In genomic region chr21:39387461-39388037, GRCh38 we compare ENCODE assay signal across 8 cellular contexts. TPM values are rescaled to one million over a fixed set of nuclear protein-coding genes. Genes with fewer than 3 reads are reported as not detected.
A peak's percentile ranks its signal among the peaks of the same experiment; 100 is the strongest.
DNase-seq lines count a peak whose midpoint lies in the region; ATAC-seq and TF ChIP-seq lines count a peak whose summit lies in the region.

No MANE protein-coding gene starts in this region.

- H3K4me1 ChIP-seq in right lobe of liver: peaks cover 0 to 19% (median 5%) of the 10 kb centered on the region in 4 donors

- peak overlapping the region in 57 of 59 donors; percentile 17 to 95 (median 86) for H3K27ac ChIP-seq in dorsolateral prefrontal cortex
- peak overlapping the region; percentile 37 to 70 (median 51) for H3K27ac ChIP-seq in right lobe of liver

- DNase-seq in GM03348 (ENCODE audit: low spot score): peak; percentile 98
- peak; percentile 64 for DNase-seq in NCI-H748 treated with DMSO at 0.1 percent for 48 hours (lab: John Stamatoyannopoulos, UW)
- DNase-seq in activated CD4-positive, alpha-beta T cell treated with anti-CD3 and anti-CD28 coated beads, Interleukin-2, amount 50 U/mL, for 48 hours: peak; percentile 95
- peak; percentile 86 to 93 (median 89) for DNase-seq in dorsolateral prefrontal cortex
- peak; percentile 94 to 95 (median 94) for DNase-seq in right lobe of liver
- peak; percentile 92 for DNase-seq in stimulated activated CD4-positive, alpha-beta T cell treated with anti-CD3 and anti-CD28 coated beads, Interleukin-4, amount 100 ng/mL, for 1 hour

- WGBS in right lobe of liver (ENCODE audit: insufficient coverage, low coverage, low lambda C conversion rate, missing lambda C conversion rate): 0% methylated on average over 9 of the region's 21 CpGs

- TF ChIP-seq CTCF in dorsolateral prefrontal cortex (IDR thresholded peaks at IDR 0.05 in 54 of 56, conservative IDR thresholded peaks at IDR 0.05 in 2 of 56; ENCODE audit: low read depth in 1 of 56, partially characterized antibody in 56 of 56): peak in 10 of 56 donors; percentile 7 to 32 (median 18)
- TF ChIP-seq CTCF in right lobe of liver (IDR thresholded peaks at IDR 0.05): no peak

- TF ChIP-seq POLR2A in right lobe of liver (IDR thresholded peaks at IDR 0.05): peak; percentile 44

- H3K9me3 ChIP-seq in right lobe of liver: no peaks in the 10 kb centered on the region

- peak overlapping the region; percentile 28 to 69 (median 57) for H3K4me3 ChIP-seq in dorsolateral prefrontal cortex
- H3K4me3 ChIP-seq in right lobe of liver: peak overlapping the region; percentile 35 to 55 (median 52)

- H3K27me3 ChIP-seq in dorsolateral prefrontal cortex (no peaks in the 10 kb centered on the region), right lobe of liver (no peaks in the 10 kb centered on the region)

- ATAC-seq in HG03159 (IDR thresholded peaks at IDR 0.05; ENCODE audit: unreplicated experiment): peak; percentile 47
- peak; percentile 54 to 66 (median 62) for ATAC-seq in right lobe of liver
- no peak for ATAC-seq in GM21390 (IDR thresholded peaks at IDR 0.05; ENCODE audit: unreplicated experiment)

- intact Hi-C loops in dorsolateral prefrontal cortex (cut with DNase I) (loop anchor here (1.0 to 5.0 kb wide), 7 partner anchors 37 to 653 kb away; partner anchors contain the start of genes PSMG1 (in 2 of the 2), BRWD1 (in 1 of the 2) and HMGN1 (in 1 of the 2)), right lobe of liver (cut with DNase I) (loop anchor here in 1 of 2 donors (10.0 kb wide), 1 partner anchor 73 kb away; the partner anchor contains the start of gene BRWD1)

- peaks cover 0 to 18% (median 1%) of the 10 kb centered on the region in 4 donors for H3K36me3 ChIP-seq in right lobe of liver

RNA-seq across cellular contexts. Expression of gene HMGN1, which starts 38.7 kb away (rescaled TPM):
- total RNA-seq in dorsolateral prefrontal cortex: 100 to 1,000 TPM in 15 of 120 experiments, 10 to 100 TPM in 105; 46.0 to 116 (median 78.8) TPM
- total RNA-seq in right lobe of liver: 10 to 100 TPM; 34.6 to 71.6 (median 63.9) TPM

RNA-seq across cellular contexts. Expression of gene LCA5L, which starts 58.0 kb away (rescaled TPM):
- total RNA-seq in dorsolateral prefrontal cortex (1 to 10 TPM in 90 of 120 experiments, under 1 TPM in 27, not detected in 3; 0.36 to 4.6 (median 1.6) TPM), right lobe of liver (1 to 10 TPM in 3 of 6 experiments, under 1 TPM in 3; 0.54 to 2.8 (median 1.1) TPM)
